14 cellular contexts compared by ENCODE assay signal in the genomic region with DNA sequence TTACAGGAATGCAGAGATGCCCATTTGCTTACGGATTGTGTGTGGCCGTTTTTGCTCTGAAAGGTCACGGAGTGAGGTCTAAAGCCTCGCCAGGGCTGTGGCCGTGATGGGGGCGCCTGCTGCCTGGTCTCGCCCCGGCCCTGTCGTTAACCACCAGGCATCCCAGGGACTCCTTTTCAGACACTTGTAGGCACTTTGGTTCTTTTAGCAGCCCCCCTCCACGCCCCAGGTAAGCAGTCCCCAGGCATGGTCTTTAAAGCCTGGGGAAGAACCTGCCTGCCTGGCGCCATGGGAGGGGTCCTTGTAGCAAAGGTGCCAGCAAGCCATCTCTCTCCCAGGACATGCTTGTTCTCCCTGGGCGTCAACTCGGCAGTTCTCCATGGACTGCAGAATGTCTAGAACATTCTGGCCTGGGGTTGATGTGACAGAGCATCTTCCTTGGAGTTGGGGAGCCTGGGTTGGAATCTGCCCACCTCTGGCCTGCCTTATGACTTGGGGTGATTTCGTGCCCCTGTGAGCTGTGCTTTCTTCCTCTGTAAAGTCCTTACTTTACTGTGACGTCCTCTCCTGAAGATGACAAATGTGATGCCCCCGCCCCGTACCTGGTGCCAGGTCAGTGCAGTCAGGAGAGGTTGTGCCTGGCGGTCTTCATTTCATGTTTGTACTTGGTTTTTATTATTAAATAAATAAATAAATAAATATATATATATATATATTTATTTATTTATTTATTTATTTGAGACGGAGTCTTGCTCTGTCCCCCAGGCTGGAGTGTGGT. TPM values are rescaled to one million over a fixed set of nuclear protein-coding genes. Genes with fewer than 3 reads are reported as not detected.
DNase-seq lines count a peak whose midpoint lies in the region; ATAC-seq and TF ChIP-seq lines count a peak whose summit lies in the region.
"Had no signal": no experiment of that assay in that cellular context is flagged by ENCODE, and none has a peak within 500 bp of the region (broad histone marks: within the 10 kb centered on the region; RNA-seq: fewer than 3 reads in every experiment).

No MANE protein-coding gene starts in this region.

- CTCF ChIA-PET in T-cell (lab: Charles Lee), result no interaction called here

- H3K27ac Mint-ChIP-seq in CD14-positive monocyte (peak overlapping the region in 6 of 7 donors; percentile 10 to 94 (median 90)), T-cell (peak overlapping the region; percentile 83 to 93), naive B cell (peak overlapping the region in 5 of 6 donors; percentile 93 to 96 (median 95))
- H3K27ac Mint-ChIP-seq: progenitor cell of endocrine pancreas had no signal

- H3K4me3 Mint-ChIP-seq in CD14-positive monocyte (peak overlapping the region; percentile 76 to 88), T-cell (peak overlapping the region in 2 of 3 donors; percentile 34 to 69), naive B cell (peak overlapping the region; percentile 77 to 94 (median 86))

- intact Hi-C loops in CD14-positive monocyte (cut with micrococcal nuclease), result no loop called here

- H3K9me3 Mint-ChIP-seq in CD14-positive monocyte, result peaks cover 0 to 2% (median 0%) of the 10 kb centered on the region in 7 donors
- H3K9me3 Mint-ChIP-seq in T-cell, result no peaks in the 10 kb centered on the region
- H3K9me3 Mint-ChIP-seq in naive B cell, result no peaks in the 10 kb centered on the region

- H3K4me1 Mint-ChIP-seq in CD14-positive monocyte, result peaks cover 43% of the 10 kb centered on the region
- peaks cover 22 to 34% (median 27%) of the 10 kb centered on the region in 3 donors for H3K4me1 Mint-ChIP-seq in T-cell
- peaks cover 6 to 36% (median 23%) of the 10 kb centered on the region in 3 donors for H3K4me1 Mint-ChIP-seq in naive B cell

- ATAC-seq in T-cell (replicated peaks in 1 of 4) (no peak), naive B cell (ENCODE audit: low read depth in 2 of 2) (no peak)
- ATAC-seq: HCT116 had no signal

- POLR2A ChIA-PET in T-cell (lab: Charles Lee), result no interaction called here

- peaks cover 0 to 4% (median 0%) of the 10 kb centered on the region in 3 donors for H3K27me3 Mint-ChIP-seq in CD14-positive monocyte (ENCODE audit: low read depth in 3 of 3)
- no peaks in the 10 kb centered on the region for H3K27me3 Mint-ChIP-seq in T-cell
- H3K27me3 Mint-ChIP-seq in naive B cell, result no peaks in the 10 kb centered on the region
- H3K27me3 Mint-ChIP-seq: progenitor cell of endocrine pancreas had no signal

- H3K36me3 Mint-ChIP-seq in CD14-positive monocyte, result peaks cover 11 to 30% of the 10 kb centered on the region in 2 donors
- peaks cover 3% of the 10 kb centered on the region for H3K36me3 Mint-ChIP-seq in T-cell
- H3K36me3 Mint-ChIP-seq in naive B cell, result no peaks in the 10 kb centered on the region

- DNase-seq in CD14-positive monocyte (ENCODE audit: low spot score) (no peak), GM12864 (ENCODE audit: low read depth) (no peak), T-cell (no peak), naive B cell (no peak), NOMO-1 (lab: John Stamatoyannopoulos, UW; ENCODE audit: unreplicated experiment in 2 of 2) (no peak), erythroblast (lab: John Stamatoyannopoulos, UW) (no peak), hepatic stellate cell (ENCODE audit: low spot score) (no peak)
- DNase-seq: activated CD4-positive, alpha-beta T cell treated with anti-CD3 and anti-CD28 coated beads, Interleukin-2, amount 50 U/mL, for 4 hours; NCI-H1436 treated with DMSO at 0.1 percent for 48 hours; NCI-H82; stimulated activated CD4-positive, alpha-beta T cell treated with anti-CD3 and anti-CD28 coated beads, Interleukin-4, amount 100 ng/mL, for 4 hours had no signal

- TF ChIP-seq CTCF in CD14-positive monocyte (IDR thresholded peaks at IDR 0.05) (no peak), GM12864 (IDR thresholded peaks at IDR 0.05; ENCODE audit: low read depth, low read length, missing control alignments) (no peak)

- TF ChIP-seq POLR2A in erythroblast (IDR thresholded peaks at IDR 0.05; ENCODE audit: low read length), result no peak

- peak overlapping the region; percentile 46 for H3K4me3 ChIP-seq in GM12864 (ENCODE audit: low read depth, low read length)
- H3K4me3 ChIP-seq: ascending aorta had no signal

RNA-seq across cellular contexts. Expression of a gene that starts 5.4 kb away (rescaled TPM):
- 10 to 100 TPM; 16.0 to 21.0 TPM for polyA plus RNA-seq in CD14-positive monocyte
- total RNA-seq in T-cell, result 10 to 100 TPM; 19.5 to 29.1 (median 26.3) TPM
- 10 to 100 TPM; 18.3 to 27.5 (median 22.3) TPM for polyA plus RNA-seq in naive B cell (ENCODE audit: low read depth in 6 of 6)

RNA-seq across cellular contexts. Expression of a gene that starts 32.3 kb away (rescaled TPM):
- polyA plus RNA-seq in CD14-positive monocyte (not detected), naive B cell (ENCODE audit: low read depth in 6 of 6) (under 1 TPM in 1 of 6 donors, not detected in 5; 0.36 TPM)
- 1 to 10 TPM in 3 of 5 donors, under 1 TPM in 2; 0.70 to 2.0 (median 1.1) TPM for total RNA-seq in T-cell
- total RNA-seq: ascending aorta had no signal
